In the genomic region with DNA sequence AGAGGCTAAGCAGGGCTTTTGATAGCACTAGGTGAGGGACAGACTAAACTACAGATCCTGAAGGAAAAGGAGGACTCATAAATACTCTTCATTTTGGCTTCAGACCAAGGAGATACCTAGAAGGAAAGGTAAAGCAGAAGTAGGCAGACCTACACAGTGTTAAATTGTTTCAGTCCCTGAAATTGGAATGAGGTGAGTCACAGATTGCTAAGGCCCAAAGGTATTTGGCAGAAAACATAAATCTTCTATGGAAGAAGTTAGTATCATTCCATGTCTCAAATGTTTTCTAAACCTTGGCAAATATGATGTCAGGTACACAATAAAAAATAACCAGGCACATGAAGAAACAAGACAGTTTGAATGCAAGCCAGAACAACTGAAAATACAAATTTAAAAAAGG, we compare ENCODE assay signal across 20 cellular contexts. TPM values are rescaled to one million over a fixed set of nuclear protein-coding genes. Genes with fewer than 3 reads are reported as not detected.
DNase-seq lines count a peak whose midpoint lies in the region; ATAC-seq and TF ChIP-seq lines count a peak whose summit lies in the region.
"Had no signal": no experiment of that assay in that cellular context is flagged by ENCODE, and none has a peak within 500 bp of the region (broad histone marks: within the 10 kb centered on the region; RNA-seq: fewer than 3 reads in every experiment).

No MANE protein-coding gene starts in this region.

- no peaks in the 10 kb centered on the region for H3K27me3 Mint-ChIP-seq in activated CD4-positive, alpha-beta T cell treated with anti-CD3 and anti-CD28 coated beads, Interleukin-2, amount 10 ng/mL, durations not matched to agents 24 days and 14 days
- H3K27me3 Mint-ChIP-seq: activated naive CD8-positive, alpha-beta T cell treated with anti-CD3 and anti-CD28 coated beads, Interleukin-2, amount 50 U/mL, for 24 hours; naive B cell had no signal

- POLR2A ChIA-PET in PC-3 (lab: Charles Lee; ENCODE audit: unreplicated experiment) = no interaction called here

- CTCF ChIA-PET in PC-3 (lab: Charles Lee) = no interaction called here

- H3K4me1 ChIP-seq in PC-3 (ENCODE audit: insufficient read depth, low read length) (peaks cover 16% of the 10 kb centered on the region), adrenal gland (replicated peaks in 1 of 2) (no peaks in the 10 kb centered on the region)
- H3K4me1 ChIP-seq: colonic mucosa, esophagus muscularis mucosa had no signal

- H3F3A ChIP-seq in PC-3 (ENCODE audit: low read length, unreplicated experiment) = no peaks in the 10 kb centered on the region

- H3K4me3 ChIP-seq in PC-3 (ENCODE audit: low read length) (no peak overlapping the region), epithelial cell of esophagus (ENCODE audit: low read length) (no peak overlapping the region), adrenal gland (no peak overlapping the region)
- H3K4me3 ChIP-seq: colonic mucosa, esophagus muscularis mucosa had no signal

- H3K27ac Mint-ChIP-seq in activated CD4-positive, alpha-beta T cell treated with anti-CD3 and anti-CD28 coated beads, Interleukin-2, amount 10 ng/mL, durations not matched to agents 24 days and 14 days = no peak overlapping the region

- H2AFZ ChIP-seq in PC-3 (ENCODE audit: low read length) = no peak overlapping the region

- no peaks in the 10 kb centered on the region for H3K27me3 ChIP-seq in PC-3 (ENCODE audit: low read length)
- H3K27me3 ChIP-seq in adrenal gland = no peaks in the 10 kb centered on the region
- H3K27me3 ChIP-seq: colonic mucosa, esophagus muscularis mucosa had no signal

- TF ChIP-seq CTCF in PC-3 (conservative IDR thresholded peaks at IDR 0.05; ENCODE audit: low read depth, low read length) (no peak), epithelial cell of esophagus (IDR thresholded peaks at IDR 0.05; ENCODE audit: insufficient read depth, low read depth, low read length, missing control alignments) (no peak), adrenal gland (IDR thresholded peaks at IDR 0.05) (no peak)

- H3K9me3 Mint-ChIP-seq in activated CD4-positive, alpha-beta T cell treated with anti-CD3 and anti-CD28 coated beads, Interleukin-2, amount 10 ng/mL, durations not matched to agents 24 days and 14 days = peaks cover 4% of the 10 kb centered on the region

- no TSS peak for BruUV-seq in PC-3 (replicated peaks; lab: Mats Ljungman, UMichigan)

- no peaks in the 10 kb centered on the region for H4K20me1 ChIP-seq in PC-3 (ENCODE audit: low read length)

- DNase-seq in ELR (ENCODE audit: low read depth) (peak; percentile 60), PC-3 (peak; percentile 94), epithelial cell of esophagus (ENCODE audit: low read depth) (peak; percentile 84), non-pigmented ciliary epithelial cell (ENCODE audit: low read depth) (peak; percentile 17), adrenal gland (no peak)
- DNase-seq in activated CD4-positive, alpha-beta T cell treated with anti-CD3 and anti-CD28 coated beads, Interleukin-2, amount 10 ng/mL, durations not matched to agents 24 days and 14 days = no peak
- DNase-seq: activated CD8-positive, alpha-beta memory T cell treated with anti-CD3 and anti-CD28 coated beads for 24 hours; activated naive CD8-positive, alpha-beta T cell treated with anti-CD3 and anti-CD28 coated beads, Interleukin-2, amount 50 U/mL, for 24 hours; AML-193; colonic mucosa; hypothalamus; naive B cell; NCI-H1930; NCI-H510A; stimulated activated naive CD8-positive, alpha-beta T cell treated with anti-CD3 and anti-CD28 coated beads, Interleukin-15, Interleukin-2, amounts not matched to agents 100 U/mL and 50 U/mL, for 24 hours; WERI-Rb-1 had no signal

- H3K27ac ChIP-seq in PC-3 (ENCODE audit: low read length) (no peak overlapping the region), adrenal gland (no peak overlapping the region)
- H3K27ac ChIP-seq: colonic mucosa, esophagus muscularis mucosa, WERI-Rb-1 had no signal

- H3K4me1 Mint-ChIP-seq in activated CD4-positive, alpha-beta T cell treated with anti-CD3 and anti-CD28 coated beads, Interleukin-2, amount 10 ng/mL, durations not matched to agents 24 days and 14 days = no peaks in the 10 kb centered on the region

- TF ChIP-seq POLR2A in adrenal gland (IDR thresholded peaks at IDR 0.05) = no peak

- no peak overlapping the region for H3K4me3 Mint-ChIP-seq in activated CD4-positive, alpha-beta T cell treated with anti-CD3 and anti-CD28 coated beads, Interleukin-2, amount 10 ng/mL, durations not matched to agents 24 days and 14 days
- H3K4me3 Mint-ChIP-seq: activated naive CD8-positive, alpha-beta T cell treated with anti-CD3 and anti-CD28 coated beads, Interleukin-2, amount 50 U/mL, for 24 hours had no signal

- ATAC-seq in PC-3 (peak; percentile 91), GM21390 (IDR thresholded peaks at IDR 0.05; ENCODE audit: unreplicated experiment) (no peak), GM18868 (IDR thresholded peaks at IDR 0.05; ENCODE audit: unreplicated experiment) (no peak)
- ATAC-seq: activated naive CD8-positive, alpha-beta T cell treated with anti-CD3 and anti-CD28 coated beads, Interleukin-2, amount 50 U/mL, for 24 hours; left lobe of liver; stimulated activated naive CD8-positive, alpha-beta T cell treated with anti-CD3 and anti-CD28 coated beads, Interleukin-15, Interleukin-2, amounts not matched to agents 100 U/mL and 50 U/mL, for 24 hours had no signal

- no peaks in the 10 kb centered on the region for H3K36me3 Mint-ChIP-seq in activated CD4-positive, alpha-beta T cell treated with anti-CD3 and anti-CD28 coated beads, Interleukin-2, amount 10 ng/mL, durations not matched to agents 24 days and 14 days (ENCODE audit: low read depth)

- H3K9ac ChIP-seq in PC-3 (ENCODE audit: low read length) = no peak overlapping the region

- no peaks in the 10 kb centered on the region for H3K79me2 ChIP-seq in PC-3 (ENCODE audit: low read length)

- intact Hi-C loops in PC-3 (cut with micrococcal nuclease) = loop anchor here (1.0 to 10.0 kb wide), 2 partner anchors 20 to 766 kb away; no protein-coding TSS in a partner anchor
- intact Hi-C loops in activated CD4-positive, alpha-beta T cell treated with anti-CD3 and anti-CD28 coated beads, Interleukin-2, amount 10 ng/mL, durations not matched to agents 24 days and 14 days (cut with micrococcal nuclease) = no loop called here
- intact Hi-C loops in adrenal gland (cut with DNase I) = no loop called here

- H3K36me3 ChIP-seq in PC-3 (ENCODE audit: low read depth, low read length) (no peaks in the 10 kb centered on the region), adrenal gland (replicated peaks in 1 of 2) (no peaks in the 10 kb centered on the region)
- H3K36me3 ChIP-seq: colonic mucosa, esophagus muscularis mucosa, WERI-Rb-1 had no signal

- peak overlapping the region; percentile 18 for H3K4me2 ChIP-seq in PC-3 (ENCODE audit: low read length)

- H3K9me2 ChIP-seq in PC-3 (replicated peaks; ENCODE audit: low read length) = no peaks in the 10 kb centered on the region

- H3K9me3 ChIP-seq in PC-3 (ENCODE audit: low read length) (no peaks in the 10 kb centered on the region), adrenal gland (replicated peaks in 1 of 3) (no peaks in the 10 kb centered on the region)
- H3K9me3 ChIP-seq: colonic mucosa had no signal

RNA-seq across cellular contexts. Expression of a gene that starts 30.0 kb away (rescaled TPM):
- total RNA-seq in PC-3 (2014; rRNA removed) (4.0 and 10.0 TPM in 2 replicates), adrenal gland (10 to 100 TPM in 3 of 8 donors, 1 to 10 TPM in 5; 4.0 to 15.0 (median 8.8) TPM)
- total RNA-seq in activated CD4-positive, alpha-beta T cell treated with anti-CD3 and anti-CD28 coated beads, Interleukin-2, amount 10 ng/mL, durations not matched to agents 24 days and 14 days = 19.5 and 20.9 TPM in 2 replicates
- 10 to 100 TPM in 1 of 3 donors, 1 to 10 TPM in 2; 7.1 to 14.7 (median 9.4) TPM for polyA plus RNA-seq in adrenal gland

Comparison
In these comparisons a context has a peak if more than half of its experiments do, and no peak if none do; other contexts are left out.
1. DNase-seq: peak in ELR (single experiment), PC-3 (single experiment), epithelial cell of esophagus (single experiment) and non-pigmented ciliary epithelial cell (single experiment); none in activated CD4-positive, alpha-beta T cell treated with anti-CD3 and anti-CD28 coated beads, Interleukin-2, amount 10 ng/mL, durations not matched to agents 24 days and 14 days (single experiment) and adrenal gland (0 of 7).